ENCODE assay signal across 28 cellular contexts in the genomic region with DNA sequence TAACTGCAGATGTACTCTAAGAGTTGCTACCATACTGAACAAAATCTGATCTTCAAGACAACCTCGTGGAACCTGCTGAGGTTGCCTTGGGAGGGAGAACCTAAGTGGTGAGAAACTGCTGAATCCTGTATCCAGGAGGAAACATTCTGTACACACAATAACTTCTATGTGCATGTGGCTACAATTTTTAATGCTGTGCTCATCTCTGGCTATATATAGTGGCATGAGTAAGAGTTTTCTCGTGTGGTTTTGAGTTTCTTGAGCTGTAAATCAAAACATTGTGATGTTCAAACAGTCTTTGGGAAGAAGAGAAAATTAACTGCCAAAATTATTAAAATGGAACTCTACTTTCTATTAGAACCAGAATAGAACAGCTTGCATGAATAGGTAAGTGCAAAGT.
"Had no signal": no experiment of that assay in that cellular context is flagged by ENCODE, and none has a peak within 500 bp of the region (broad histone marks: within the 10 kb centered on the region; RNA-seq: fewer than 3 reads in every experiment).

No MANE protein-coding gene starts in this region.

- H3K9me3 ChIP-seq: esophagus squamous epithelium, left lung, ovary, psoas muscle, sigmoid colon, spleen, thoracic aorta, tibial nerve, upper lobe of left lung, uterus had no signal

- H3K36me3 ChIP-seq: esophagus squamous epithelium, left lung, ovary, sigmoid colon, spleen, thoracic aorta, tibial nerve, upper lobe of left lung, uterus had no signal

- DNase-seq: dermis blood vessel endothelial cell; effector memory CD4-positive, alpha-beta T cell; erythroblast; esophagus squamous epithelium; immature natural killer cell; left cardiac atrium; left lung; mesendoderm; midbrain; natural killer cell; occipital lobe; ovary; posterior cingulate gyrus; psoas muscle; right cardiac atrium; sigmoid colon; spleen; stimulated activated CD4-positive, alpha-beta T cell treated with anti-CD3 and anti-CD28 coated beads, Interleukin-4, amount 100 ng/mL, for 4 hours; upper lobe of left lung; uterus had no signal

- H3K27ac ChIP-seq: coronary artery, esophagus squamous epithelium, left lung, ovary, psoas muscle, sigmoid colon, skin epidermis, spleen, thoracic aorta, tibial nerve, upper lobe of left lung, uterus had no signal

- H3K4me3 ChIP-seq: coronary artery, esophagus squamous epithelium, left lung, ovary, psoas muscle, sigmoid colon, skin epidermis, spleen, thoracic aorta, tibial nerve, upper lobe of left lung, uterus had no signal

- ATAC-seq: left cardiac atrium; left lung; natural killer cell; psoas muscle; right cardiac atrium; stimulated activated memory B cell treated with anti-CD40 and anti-IgM and Interleukin-4, amounts not matched to agents 10 μg/mL and 1 μg/mL and 100 μg/mL, for 72 hours had no signal

- FAIRE-seq: endothelial cell of umbilical vein, frontal cortex, keratinocyte had no signal

- H3K27me3 ChIP-seq: esophagus squamous epithelium, left lung, ovary, sigmoid colon, spleen, tibial nerve, upper lobe of left lung, uterus had no signal

- H3K4me1 ChIP-seq: esophagus squamous epithelium, left lung, psoas muscle, sigmoid colon, spleen, tibial nerve, upper lobe of left lung, uterus had no signal
